Comparison of ENCODE assay signal across 8 cellular contexts in the genomic region with DNA sequence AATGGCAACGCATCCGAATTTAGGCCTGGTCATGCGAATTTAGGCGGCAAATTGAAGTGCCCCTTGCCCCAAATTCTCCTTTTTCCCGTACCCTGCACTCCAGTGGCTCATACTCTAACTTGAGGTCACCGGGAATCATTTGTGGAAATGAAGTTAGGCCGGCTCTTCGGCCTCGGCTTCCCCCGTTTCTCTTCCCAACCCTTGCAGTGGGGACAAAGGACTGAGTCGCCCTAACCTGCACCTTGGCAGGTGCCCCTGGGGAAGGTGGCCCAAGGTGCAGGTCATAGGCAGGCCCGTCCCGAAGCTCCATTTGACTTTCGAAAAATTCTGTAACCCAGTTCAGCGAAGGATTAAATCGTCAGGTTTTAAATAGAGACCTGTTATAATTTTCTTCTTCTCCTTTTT. TPM values are rescaled to one million over a fixed set of nuclear protein-coding genes. Genes with fewer than 3 reads are reported as not detected.
DNase-seq lines count a peak whose midpoint lies in the region; ATAC-seq, FAIRE-seq and TF ChIP-seq lines count a peak whose summit lies in the region.

No MANE protein-coding gene starts in this region.

- H4K5ac ChIP-seq in H9 (ENCODE audit: insufficient read length, low read depth, low read length), result no peak overlapping the region

- peak overlapping the region; percentile 22 for H3K18ac ChIP-seq in H9 (ENCODE audit: insufficient read length, low read depth, low read length)

- H4K91ac ChIP-seq in H9 (ENCODE audit: insufficient read length, low read depth, low read length), result no peak overlapping the region

- H3K14ac ChIP-seq in H9 (ENCODE audit: insufficient read depth, low read length), result peak overlapping the region; percentile 36; the same call in 1 of the 2 replicates

- no peak overlapping the region for H4K8ac ChIP-seq in H9 (replicated peaks; ENCODE audit: insufficient read length, low read depth, low read length)

- H3K27ac ChIP-seq in 22Rv1 (peak overlapping the region; percentile 87), H9 (ENCODE audit: insufficient read length, low read depth, low read length) (no peak overlapping the region), ascending aorta (peak overlapping the region; percentile 95 to 98), HepG2 (ENCODE audit: extremely low read length, insufficient read depth, low read length) (peak overlapping the region; percentile 86), transverse colon (peak overlapping the region; percentile 96 to 99 (median 98))

- peaks cover 6% of the 10 kb centered on the region for H3K23me2 ChIP-seq in H9 (ENCODE audit: insufficient read length, low read depth, low read length, poor library complexity, severe bottlenecking)

- H3K79me2 ChIP-seq in H9 (ENCODE audit: insufficient read depth, low read length) (no peaks in the 10 kb centered on the region), HepG2 (ENCODE audit: insufficient read depth, low read length) (no peaks in the 10 kb centered on the region)

- no peak overlapping the region for H3K4ac ChIP-seq in H9 (ENCODE audit: low read depth, low read length)

- no peak overlapping the region for H2BK15ac ChIP-seq in H9 (ENCODE audit: low read depth, low read length)

- H2AK5ac ChIP-seq in H9 (ENCODE audit: insufficient read length, low read length), result no peak overlapping the region

- DNase-seq in H9 (no peak), ascending aorta (ENCODE audit: low spot score in 2 of 2) (no peak), HepG2 (ENCODE audit: low spot score) (no peak), transverse colon (peak; percentile 8), DMS114 treated with DMSO at 0.1 percent for 48 hours (lab: John Stamatoyannopoulos, UW; ENCODE audit: unreplicated experiment) (no peak), SKM-1 (lab: John Stamatoyannopoulos, UW; ENCODE audit: unreplicated experiment) (no peak)

- H3K27me3 ChIP-seq in H9 (ENCODE audit: insufficient read depth, low read length) (no peaks in the 10 kb centered on the region), ascending aorta (no peaks in the 10 kb centered on the region), HepG2 (ENCODE audit: control insufficient read depth in 1 of 2, insufficient read depth in 2 of 2, low read length in 2 of 2) (no peaks in the 10 kb centered on the region), transverse colon (no peaks in the 10 kb centered on the region)

- no peak overlapping the region for H2BK5ac ChIP-seq in H9 (ENCODE audit: insufficient read length, low read length)

- peaks cover 20 to 23% of the 10 kb centered on the region in 2 experiments for H3K4me1 Mint-ChIP-seq in H9

- H3K36me3 ChIP-seq in ascending aorta, result no peaks in the 10 kb centered on the region
- no peaks in the 10 kb centered on the region for H3K36me3 ChIP-seq in HepG2 (replicated peaks in 1 of 2; ENCODE audit: control insufficient read depth in 1 of 2, insufficient read depth in 2 of 2, low read length in 2 of 2)
- H3K36me3 ChIP-seq in transverse colon, result no peaks in the 10 kb centered on the region

- no peak overlapping the region for H3K23ac ChIP-seq in H9 (ENCODE audit: insufficient read length, low read depth, low read length)

- H3T11ph ChIP-seq in H9 (ENCODE audit: low read length), result no peak overlapping the region

- in situ Hi-C loops in HepG2 (cut with HindIII; ENCODE audit: extremely low pct_ligation_motif_present, low pct_unique_long_range_greater_than_20kb) (no loop called here), transverse colon (cut with MboI; ENCODE audit: low pct_ligation_motif_present in 1 of 4, low pct_unique_long_range_greater_than_20kb in 1 of 4, low sequenced_read_pairs in 3 of 4) (loop anchor here (10.0 to 25.0 kb wide), 3 partner anchors 190 to 515 kb away; a partner anchor contains a TSS)

- TF ChIP-seq POLR2A in HepG2 (IDR thresholded peaks at IDR 0.05; ENCODE audit: insufficient read depth in 1 of 2, low read depth in 2 of 2, low read length in 2 of 2) (no peak), transverse colon (IDR thresholded peaks at IDR 0.05) (no peak)

- no peak overlapping the region for H2BK120ac ChIP-seq in H9 (ENCODE audit: low read depth, low read length, poor library complexity, severe bottlenecking)

- H3K27me3 Mint-ChIP-seq in H9 (ENCODE audit: low read depth), result no peaks in the 10 kb centered on the region; the same call in 1 of the 2 replicates

- no CpG with 5 or more reads among the region's 16 CpGs for whole genome bisulfite sequencing in H9 (ENCODE audit: extremely low coverage, insufficient read length, low lambda C conversion rate)
- 3% methylated on average over 12 of the region's 16 CpGs for WGBS in HepG2 (ENCODE audit: low lambda C conversion rate)
- 36 to 38% methylated on average over 11 to 16 of the region's 16 CpGs for WGBS in transverse colon (ENCODE audit: low coverage in 1 of 2), 2 donors

- H3K9ac ChIP-seq in H9 (ENCODE audit: extremely low read depth, insufficient read length, low read length) (peak overlapping the region; percentile 35), HepG2 (ENCODE audit: insufficient read depth, low read depth, low read length) (peak overlapping the region; percentile 74)

- ATAC-seq in HepG2, result peak; percentile 39
- no peak for ATAC-seq in HG03095 (IDR thresholded peaks at IDR 0.05; ENCODE audit: unreplicated experiment)

- no peaks in the 10 kb centered on the region; a peak in 3 of 5 replicates for H3K9me3 Mint-ChIP-seq in H9

- H4K20me1 ChIP-seq in H9 (ENCODE audit: control insufficient read depth, insufficient read depth, insufficient read length), result no peaks in the 10 kb centered on the region
- H4K20me1 ChIP-seq in HepG2 (ENCODE audit: insufficient read depth, low read length), result no peaks in the 10 kb centered on the region

- H3K4me3 Mint-ChIP-seq in H9, result peak overlapping the region; percentile 80 to 89

- peaks cover under 1 to 5% (median 4%) of the 10 kb centered on the region in 3 experiments; a peak in 5 of 7 replicates for H3K36me3 Mint-ChIP-seq in H9 (ENCODE audit: insufficient read depth in 1 of 3, low read depth in 3 of 3)

- POLR2A ChIA-PET in HepG2 (lab: Yijun Ruan, JAX), result interaction anchor here (0.6 to 0.9 kb wide), 3 partner anchors 10 to 199 kb away, joined by 3 read pairs; no protein-coding TSS in a partner anchor

- intact Hi-C loops in ascending aorta (cut with DNase I), result loop anchor here (1.0 to 10.0 kb wide), 8 partner anchors 11 to 600 kb away; a partner anchor contains a TSS
- intact Hi-C loops in HepG2 (cut with micrococcal nuclease; ENCODE audit: unreplicated experiment), result loop anchor here (2.0 kb wide), 2 partner anchors 48 to 206 kb away; a partner anchor contains a TSS
- intact Hi-C loops in transverse colon (cut with DNase I; ENCODE audit: low total_unique reads), result loop anchor here (2.0 to 5.0 kb wide), 2 partner anchors 48 to 200 kb away; a partner anchor contains a TSS

- no peak for TF ChIP-seq RAD21 in HepG2 (CRISPR knock-in tag; IDR thresholded peaks at IDR 0.05)

- H3K4me2 ChIP-seq in H9 (ENCODE audit: insufficient read depth, insufficient read length, low read length) (peak overlapping the region; percentile 37), HepG2 (ENCODE audit: low read depth, low read length) (peak overlapping the region; percentile 91)

- TSS peak; percentile 58 for BruUV-seq in HepG2 (replicated peaks; lab: Mats Ljungman, UMichigan)

- TF ChIP-seq CTCF in 22Rv1 (IDR thresholded peaks at IDR 0.05), result no peak
- no peak for TF ChIP-seq CTCF in H9 (conservative IDR thresholded peaks at IDR 0.05)
- no peak for TF ChIP-seq CTCF in ascending aorta (IDR thresholded peaks at IDR 0.05)
- TF ChIP-seq CTCF in HepG2 (CRISPR knock-in tag; IDR thresholded peaks at IDR 0.05), result no peak
- TF ChIP-seq CTCF in transverse colon (IDR thresholded peaks at IDR 0.05), result no peak

- H3K4me1 ChIP-seq in H9 (ENCODE audit: insufficient read depth, low read length), result no peaks in the 10 kb centered on the region
- peaks cover 4 to 6% of the 10 kb centered on the region in 2 donors for H3K4me1 ChIP-seq in ascending aorta
- H3K4me1 ChIP-seq in HepG2 (ENCODE audit: insufficient read depth, low read length), result peaks cover 34% of the 10 kb centered on the region
- H3K4me1 ChIP-seq in transverse colon, result peaks cover 0 to 22% (median 11%) of the 10 kb centered on the region in 4 donors

- no peak overlapping the region for H2BK20ac ChIP-seq in H9 (ENCODE audit: low read depth, low read length, poor library complexity, severe bottlenecking)

- TF ChIP-seq EP300 in HepG2 (IDR thresholded peaks at IDR 0.05; ENCODE audit: low read depth in 2 of 2, low read length in 2 of 2), result no peak
- TF ChIP-seq EP300 in HepG2 (CRISPR knock-in tag; IDR thresholded peaks at IDR 0.05; ENCODE audit: borderline replicate concordance), result no peak
- no peak for TF ChIP-seq EP300 in transverse colon (IDR thresholded peaks at IDR 0.05; ENCODE audit: low read depth)

- peak overlapping the region in 2 of 3 experiments; percentile 55 to 94; a peak in 3 of 7 replicates for H3K27ac Mint-ChIP-seq in H9

- H3K79me1 ChIP-seq in H9 (ENCODE audit: insufficient read depth, low read depth, low read length, poor library complexity, severe bottlenecking), result no peaks in the 10 kb centered on the region

- CTCF ChIA-PET in HepG2 (lab: Yijun Ruan, JAX; ENCODE audit: low intra/inter-chr PET ratio, low total read pairs), result interaction anchor here (1.1 to 2.5 kb wide), 3 partner anchors 25 to 390 kb away, joined by 3 to 8 read pairs (median 3); no protein-coding TSS in a partner anchor

- no peak overlapping the region for H2BK12ac ChIP-seq in H9 (ENCODE audit: insufficient read length, low read depth, low read length)

- no peak overlapping the region for H2AFZ ChIP-seq in H9 (ENCODE audit: low read length)
- peak overlapping the region; percentile 56 for H2AFZ ChIP-seq in HepG2 (ENCODE audit: low read length)

- no peak overlapping the region for H3K56ac ChIP-seq in H9 (ENCODE audit: insufficient read length, low read depth, low read length)

- no peaks in the 10 kb centered on the region for H3K9me3 ChIP-seq in H9 (ENCODE audit: control insufficient read depth, low read depth, low read length)
- H3K9me3 ChIP-seq in ascending aorta, result no peaks in the 10 kb centered on the region
- no peaks in the 10 kb centered on the region for H3K9me3 ChIP-seq in HepG2 (ENCODE audit: low read length)
- H3K9me3 ChIP-seq in transverse colon, result no peaks in the 10 kb centered on the region

- no peak for FAIRE-seq in HepG2 (lab: Jason Lieb, UNC)

- H3K4me3 ChIP-seq in ascending aorta (peak overlapping the region; percentile 73 to 90), HepG2 (replicated peaks in 1 of 3; ENCODE audit: insufficient read depth in 1 of 3, low read depth in 2 of 3, low read length in 3 of 3) (peak overlapping the region; percentile 57 to 70 (median 66)), transverse colon (peak overlapping the region; percentile 11 to 84 (median 70))

RNA-seq across cellular contexts. Expression of a gene that starts 0.8 kb away (rescaled TPM):
- total RNA-seq in H9 (2021) (31.9 and 35.0 TPM in 2 replicates), ascending aorta (6.8 TPM), HepG2 (2016; rRNA removed; fragmentation: Illumina TruSeq; extraction: Trizol) (12.8 and 18.4 TPM in 2 replicates), transverse colon (10 to 100 TPM in 1 of 4 donors, 1 to 10 TPM in 3; 1.2 to 13.5 (median 4.9) TPM)
- 10.3 and 14.8 TPM in 2 replicates for total RNA-seq in HepG2 (2016; cell fraction: cytosol; rRNA removed; fragmentation: Illumina TruSeq; extraction: Trizol; ENCODE audit: low read depth)
- 12.5 and 16.5 TPM in 2 replicates for total RNA-seq in HepG2 (2016; cell fraction: insoluble cytoplasmic fraction; rRNA removed; fragmentation: Illumina TruSeq; extraction: Trizol)
- 22.0 and 24.7 TPM in 2 replicates for total RNA-seq in HepG2 (2016; cell fraction: membrane; rRNA removed; fragmentation: Illumina TruSeq; extraction: Trizol)
- total RNA-seq in HepG2 (2016; cell fraction: nucleus; rRNA removed; fragmentation: Illumina TruSeq; extraction: Trizol), result 12.7 and 14.2 TPM in 2 replicates
- polyA plus RNA-seq in HepG2 (2011; rRNA removed), result 7.4 and 12.4 TPM in 2 replicates
- polyA plus RNA-seq in HepG2 (2011; cell fraction: cytosol; rRNA removed), result 5.5 and 8.9 TPM in 2 replicates
- polyA plus RNA-seq in HepG2 (2011; cell fraction: nucleus; rRNA removed), result 0.87 and 1.7 TPM in 2 replicates
- polyA plus RNA-seq in HepG2 (2012), result 8.3 and 13.3 TPM in 2 replicates
- polyA plus RNA-seq in HepG2 (2016; cell fraction: cytosol; fragmentation: Illumina TruSeq; extraction: Trizol; ENCODE audit: low read depth), result 30.1 and 32.4 TPM in 2 replicates
- polyA plus RNA-seq in HepG2 (2016; cell fraction: insoluble cytoplasmic fraction; fragmentation: Illumina TruSeq; extraction: Trizol; ENCODE audit: low read depth), result 17.4 and 17.6 TPM in 2 replicates
- 26.9 and 30.1 TPM in 2 replicates for polyA plus RNA-seq in HepG2 (2016; cell fraction: membrane; fragmentation: Illumina TruSeq; extraction: Trizol; ENCODE audit: low read depth)
- polyA plus RNA-seq in HepG2 (2016; cell fraction: nucleus; fragmentation: Illumina TruSeq; extraction: Trizol; ENCODE audit: insufficient read depth, low read depth), result 26.6 and 27.3 TPM in 2 replicates
- 14.9 and 24.8 TPM in 2 replicates for polyA minus RNA-seq in HepG2 (2011; rRNA and poly(A)+ RNA removed; ENCODE audit: low replicate concordance)
- polyA minus RNA-seq in HepG2 (2011; cell fraction: cytosol; rRNA and poly(A)+ RNA removed), result 4.6 and 5.1 TPM in 2 replicates
- 1.3 and 2.1 TPM in 2 replicates for polyA minus RNA-seq in HepG2 (2011; cell fraction: nucleus; rRNA and poly(A)+ RNA removed)

RNA-seq across cellular contexts. Expression of a gene that starts 48.9 kb away (rescaled TPM):
- total RNA-seq in H9 (2021), result 85.9 and 87.2 TPM in 2 replicates
- 178 TPM for total RNA-seq in ascending aorta
- total RNA-seq in HepG2 (2016; rRNA removed; fragmentation: Illumina TruSeq; extraction: Trizol), result 32.0 and 54.6 TPM in 2 replicates
- total RNA-seq in HepG2 (2016; cell fraction: cytosol; rRNA removed; fragmentation: Illumina TruSeq; extraction: Trizol; ENCODE audit: low read depth), result 49.0 and 49.6 TPM in 2 replicates
- total RNA-seq in HepG2 (2016; cell fraction: insoluble cytoplasmic fraction; rRNA removed; fragmentation: Illumina TruSeq; extraction: Trizol), result 31.3 and 54.4 TPM in 2 replicates
- 41.0 and 41.4 TPM in 2 replicates for total RNA-seq in HepG2 (2016; cell fraction: membrane; rRNA removed; fragmentation: Illumina TruSeq; extraction: Trizol)
- 69.6 and 76.4 TPM in 2 replicates for total RNA-seq in HepG2 (2016; cell fraction: nucleus; rRNA removed; fragmentation: Illumina TruSeq; extraction: Trizol)
- 82.0 and 103 TPM in 2 replicates for polyA plus RNA-seq in HepG2 (2011; rRNA removed)
- 36.3 and 40.4 TPM in 2 replicates for polyA plus RNA-seq in HepG2 (2011; cell fraction: cytosol; rRNA removed)
- 57.5 and 61.2 TPM in 2 replicates for polyA plus RNA-seq in HepG2 (2011; cell fraction: nucleus; rRNA removed)
- 27.9 and 35.8 TPM in 2 replicates for polyA plus RNA-seq in HepG2 (2012)
- 17.4 and 21.2 TPM in 2 replicates for polyA plus RNA-seq in HepG2 (2016; cell fraction: cytosol; fragmentation: Illumina TruSeq; extraction: Trizol; ENCODE audit: low read depth)
- polyA plus RNA-seq in HepG2 (2016; cell fraction: insoluble cytoplasmic fraction; fragmentation: Illumina TruSeq; extraction: Trizol; ENCODE audit: low read depth), result 36.0 and 38.8 TPM in 2 replicates
- 27.2 and 31.4 TPM in 2 replicates for polyA plus RNA-seq in HepG2 (2016; cell fraction: membrane; fragmentation: Illumina TruSeq; extraction: Trizol; ENCODE audit: low read depth)
- 108 and 117 TPM in 2 replicates for polyA plus RNA-seq in HepG2 (2016; cell fraction: nucleus; fragmentation: Illumina TruSeq; extraction: Trizol; ENCODE audit: insufficient read depth, low read depth)
- polyA minus RNA-seq in HepG2 (2011; rRNA and poly(A)+ RNA removed; ENCODE audit: low replicate concordance), result 170 and 281 TPM in 2 replicates
- 36.6 and 41.3 TPM in 2 replicates for polyA minus RNA-seq in HepG2 (2011; cell fraction: cytosol; rRNA and poly(A)+ RNA removed)
- polyA minus RNA-seq in HepG2 (2011; cell fraction: nucleus; rRNA and poly(A)+ RNA removed), result 125 and 131 TPM in 2 replicates
- 100 to 1,000 TPM in 3 of 4 donors, 10 to 100 TPM in 1; 79.5 to 215 (median 136) TPM for total RNA-seq in transverse colon
